ENCODE assay signal across 25 cellular contexts in the genomic region with DNA sequence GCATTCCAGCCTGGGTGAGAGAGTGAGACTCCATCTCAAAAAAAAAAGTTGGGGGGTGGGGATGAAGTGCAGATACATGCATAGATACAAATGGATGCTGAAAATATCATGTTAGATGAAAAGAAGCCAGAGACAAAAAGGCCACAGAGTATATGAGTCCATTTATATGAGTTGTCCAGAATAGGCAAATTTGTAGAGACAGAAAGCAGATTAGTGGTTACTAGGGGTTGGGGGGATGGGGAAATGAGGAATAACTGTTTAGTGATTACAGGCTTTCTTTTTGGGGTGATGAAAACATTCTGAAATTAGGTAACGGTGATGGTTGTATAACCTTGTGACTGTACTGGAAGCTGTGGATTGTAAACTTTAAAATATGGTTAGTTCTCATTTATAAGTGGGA.
"Had no signal": no experiment of that assay in that cellular context is flagged by ENCODE, and none has a peak within 500 bp of the region (broad histone marks: within the 10 kb centered on the region; RNA-seq: fewer than 3 reads in every experiment).

No MANE protein-coding gene starts in this region.

- ATAC-seq: esophagus mucosa; gastrocnemius medialis; left ventricle myocardium superior; natural killer cell; psoas muscle; right cardiac atrium; stimulated activated naive CD8-positive, alpha-beta T cell treated with anti-CD3 and anti-CD28 coated beads, Interleukin-15, Interleukin-2, amounts not matched to agents 100 U/mL and 50 U/mL, for 24 hours had no signal

- H3K27ac ChIP-seq: dorsolateral prefrontal cortex, epithelial cell of prostate, gastrocnemius medialis, ovary, psoas muscle, skin epidermis, spleen, thoracic aorta, tibial nerve, upper lobe of left lung had no signal

- H3K36me3 ChIP-seq: gastrocnemius medialis, ovary, spleen, thoracic aorta, tibial nerve, upper lobe of left lung had no signal

- FAIRE-seq: keratinocyte, urothelium cell line had no signal

- H3K4me1 ChIP-seq: psoas muscle, spleen, upper lobe of left lung had no signal

- H3K4me3 ChIP-seq: dorsolateral prefrontal cortex, gastrocnemius medialis, lung, ovary, psoas muscle, skin epidermis, spleen, thoracic aorta, tibial nerve, upper lobe of left lung had no signal

- DNase-seq: dorsolateral prefrontal cortex; effector CD4-positive, alpha-beta T cell; endodermal cell; foreskin fibroblast; gastrocnemius medialis; head of caudate nucleus; left ventricle myocardium superior; natural killer cell; occipital lobe; ovary; posterior cingulate gyrus; psoas muscle; right cardiac atrium; spleen; stimulated activated CD4-positive, alpha-beta T cell treated with anti-CD3 and anti-CD28 coated beads, Interleukin-4, amount 100 ng/mL, for 4 hours; stimulated activated naive CD8-positive, alpha-beta T cell treated with anti-CD3 and anti-CD28 coated beads, Interleukin-15, Interleukin-2, amounts not matched to agents 100 U/mL and 50 U/mL, for 24 hours; upper lobe of left lung had no signal

- H3K9me3 ChIP-seq: gastrocnemius medialis, ovary, psoas muscle, spleen, thoracic aorta, tibial nerve, upper lobe of left lung had no signal
